In the genomic region with DNA sequence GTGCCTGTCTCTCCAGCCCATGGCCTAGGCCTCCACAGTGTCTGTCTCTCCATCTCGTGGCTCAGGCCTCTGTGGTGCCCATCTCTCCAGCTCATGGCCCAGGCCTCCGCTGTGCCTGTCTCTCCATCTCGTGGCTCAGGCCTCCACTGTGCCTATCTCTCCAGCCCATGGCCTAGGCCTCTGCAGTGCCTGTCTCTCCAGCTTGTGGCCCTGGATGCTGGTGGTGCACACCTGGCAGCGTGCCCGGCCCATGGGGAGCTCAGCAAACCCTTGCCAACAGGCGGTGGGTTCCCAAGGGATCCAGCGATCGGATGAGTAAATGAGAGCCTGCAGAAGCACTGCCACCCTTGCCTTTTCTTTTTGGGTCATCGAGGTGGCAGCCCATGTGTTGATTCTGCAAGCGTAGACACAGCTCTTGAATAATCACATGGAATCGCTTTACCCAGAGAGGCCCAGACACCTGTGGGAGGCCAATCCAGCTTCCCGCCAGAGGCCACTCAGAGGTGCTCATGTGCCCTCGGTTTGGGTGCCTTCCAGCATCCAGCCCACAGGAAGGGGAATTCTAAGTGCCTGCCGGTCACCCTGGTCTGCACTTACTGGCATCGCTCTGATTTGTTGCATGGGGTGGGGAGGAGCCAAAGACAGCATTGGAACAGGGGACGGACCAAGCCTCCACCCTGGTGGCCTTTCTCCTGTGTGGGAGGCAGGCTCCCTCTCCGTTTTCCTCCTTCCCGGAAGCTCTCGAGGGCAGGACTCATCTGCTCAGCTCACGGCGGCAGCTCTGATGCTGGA, we compare ENCODE assay signal across 18 cellular contexts.
A peak's percentile ranks its signal among the peaks of the same experiment; 100 is the strongest.
DNase-seq lines count a peak whose midpoint lies in the region; ATAC-seq and TF ChIP-seq lines count a peak whose summit lies in the region.
"Had no signal": no experiment of that assay in that cellular context is flagged by ENCODE, and none has a peak within 500 bp of the region (broad histone marks: within the 10 kb centered on the region; RNA-seq: fewer than 3 reads in every experiment).

No MANE protein-coding gene starts in this region.

- intact Hi-C loops in lower lobe of right lung (cut with DNase I) (no loop called here), posterior vena cava (cut with DNase I) (no loop called here)

- H3K4me3 ChIP-seq in lower lobe of right lung, result no peak overlapping the region

- no peak for TF ChIP-seq CTCF in lower lobe of right lung (IDR thresholded peaks at IDR 0.05)

- no peaks in the 10 kb centered on the region for H3K36me3 ChIP-seq in lower lobe of right lung
- H3K36me3 ChIP-seq: heart right ventricle had no signal

- ATAC-seq in lower lobe of right lung (peak; percentile 89 to 92), HG03565 (IDR thresholded peaks at IDR 0.05; ENCODE audit: unreplicated experiment) (no peak)
- ATAC-seq: natural killer cell had no signal

- peaks cover 36% of the 10 kb centered on the region for H3K4me1 ChIP-seq in lower lobe of right lung

- peak overlapping the region; percentile 46 for H3K27ac ChIP-seq in lower lobe of right lung

- H3K9me3 ChIP-seq in lower lobe of right lung, result no peaks in the 10 kb centered on the region
- H3K9me3 ChIP-seq: heart right ventricle had no signal

- H3K27me3 ChIP-seq in lower lobe of right lung (ENCODE audit: low read depth), result no peaks in the 10 kb centered on the region

- DNase-seq in COLO668 (lab: John Stamatoyannopoulos, UW; ENCODE audit: unreplicated experiment), result peak; percentile 8
- peak; percentile 7 for DNase-seq in HT1080 (ENCODE audit: low read depth)
- peak; percentile 97 for DNase-seq in NCI-H345 (lab: John Stamatoyannopoulos, UW)
- DNase-seq in lower lobe of right lung, result peak; percentile 90
- no peak for DNase-seq in posterior vena cava (ENCODE audit: low spot score)
- DNase-seq in medulla oblongata (ENCODE audit: extremely low spot score), result no peak
- DNase-seq: activated CD4-positive, alpha-beta T cell treated with anti-CD3 and anti-CD28 coated beads, Interleukin-2, amount 50 U/mL, for 1 hour; activated naive CD4-positive, alpha-beta T cell; aorta; DMS53; heart right ventricle; immature natural killer cell; natural killer cell; NCI-H2227 treated with DMSO at 0.1 percent for 48 hours; posterior cingulate gyrus; stimulated activated CD4-positive, alpha-beta T cell treated with anti-CD3 and anti-CD28 coated beads, Interleukin-2, amount 100 ng/mL, for 48 hours; T-helper 1 cell had no signal

Comparison
In these comparisons a context has a peak if more than half of its experiments do, and no peak if none do; other contexts are left out.
1. DNase-seq: peak in COLO668 (single experiment), HT1080 (single experiment), NCI-H345 (single experiment) and lower lobe of right lung (single experiment); none in posterior vena cava (single experiment) and medulla oblongata (single experiment).